Comparison of ENCODE assay signal across 8 cellular contexts in genomic region chr13:90968510-90968909, GRCh38.
DNase-seq lines count a peak whose midpoint lies in the region; ATAC-seq and TF ChIP-seq lines count a peak whose summit lies in the region.

No MANE protein-coding gene starts in this region.

- H3K27ac ChIP-seq in brain microvascular endothelial cell, result no peak overlapping the region

- DNase-seq in NCI-H510A treated with DMSO at 0.1 percent for 48 hours (lab: John Stamatoyannopoulos, UW), result peak; percentile 24
- no peak for DNase-seq in NCI-H510A (lab: John Stamatoyannopoulos, UW)
- peak; percentile 31 for DNase-seq in NB4 (ENCODE audit: low read depth)
- no peak for DNase-seq in brain microvascular endothelial cell
- peak; percentile 3 for DNase-seq in putamen (ENCODE audit: low spot score)
- DNase-seq in T-helper 1 cell, result no peak
- DNase-seq in AG08396 (ENCODE audit: low spot score), result no peak
- DNase-seq in activated naive CD4-positive, alpha-beta T cell treated with anti-CD3 and anti-CD28 coated beads, Interleukin-2, amount 50 U/mL, for 72 hours (ENCODE audit: low spot score in 2 of 2), result no peak

- in situ Hi-C loops in brain microvascular endothelial cell (cut with HindIII; ENCODE audit: low pct_ligation_motif_present, low sequenced_read_pairs), result no loop called here

- H3K9me3 Mint-ChIP-seq in activated naive CD4-positive, alpha-beta T cell treated with anti-CD3 and anti-CD28 coated beads, Interleukin-2, amount 50 U/mL, for 72 hours, result peaks cover 4 to 6% of the 10 kb centered on the region in 2 donors

- TF ChIP-seq POLR2A in NB4 (IDR thresholded peaks at IDR 0.05; ENCODE audit: extremely low read depth, insufficient read length), result no peak

- no peak overlapping the region for H3K27ac Mint-ChIP-seq in activated naive CD4-positive, alpha-beta T cell treated with anti-CD3 and anti-CD28 coated beads, Interleukin-2, amount 50 U/mL, for 72 hours

- no peaks in the 10 kb centered on the region for H3K36me3 ChIP-seq in brain microvascular endothelial cell (replicated peaks)

- no peaks in the 10 kb centered on the region for H3K36me3 Mint-ChIP-seq in activated naive CD4-positive, alpha-beta T cell treated with anti-CD3 and anti-CD28 coated beads, Interleukin-2, amount 50 U/mL, for 72 hours

- no peaks in the 10 kb centered on the region for H3K27me3 ChIP-seq in brain microvascular endothelial cell (replicated peaks)

- TF ChIP-seq CTCF in NB4 (IDR thresholded peaks at IDR 0.05; ENCODE audit: low read depth, low read length) (peak; percentile 53), brain microvascular endothelial cell (IDR thresholded peaks at IDR 0.05; ENCODE audit: low read depth, low read length, missing control alignments) (peak; percentile 60)

- ATAC-seq in activated naive CD4-positive, alpha-beta T cell treated with anti-CD3 and anti-CD28 coated beads, Interleukin-2, amount 50 U/mL, for 72 hours, result no peak

- H3K4me3 ChIP-seq in NB4 (ENCODE audit: low read depth, low read length) (no peak overlapping the region), brain microvascular endothelial cell (ENCODE audit: low read depth, low read length) (no peak overlapping the region)

Comparison
In these comparisons a context has a peak if more than half of its experiments do, and no peak if none do; other contexts are left out.
1. DNase-seq: peak in NCI-H510A treated with DMSO at 0.1 percent for 48 hours (single experiment), NB4 (single experiment) and putamen (single experiment); none in NCI-H510A (single experiment), brain microvascular endothelial cell (single experiment), T-helper 1 cell (0 of 5), AG08396 (single experiment) and activated naive CD4-positive, alpha-beta T cell treated with anti-CD3 and anti-CD28 coated beads, Interleukin-2, amount 50 U/mL, for 72 hours (0 of 2).